Comparison of ENCODE assay signal across 8 cellular contexts in the genomic region with DNA sequence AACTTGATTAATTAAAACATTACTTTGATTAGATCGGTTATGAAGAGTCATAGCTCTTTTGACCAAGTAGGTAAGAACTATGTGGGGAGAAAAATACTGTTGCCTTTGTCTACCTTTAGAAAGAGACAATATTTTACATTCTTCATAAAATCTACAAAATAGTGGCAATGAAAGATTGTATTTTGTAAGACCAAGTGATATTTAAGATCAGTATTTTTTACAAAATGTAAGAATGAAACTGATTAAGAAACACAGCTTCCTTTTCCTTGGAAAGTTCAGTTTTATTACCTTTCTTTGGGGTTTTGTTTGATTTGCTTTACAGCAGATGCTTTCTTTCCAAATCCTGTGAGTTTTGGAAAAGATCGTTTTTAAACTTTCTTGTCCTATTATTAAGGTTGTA.
A peak's percentile ranks its signal among the peaks of the same experiment; 100 is the strongest.
DNase-seq lines count a peak whose midpoint lies in the region; ATAC-seq and TF ChIP-seq lines count a peak whose summit lies in the region.

No MANE protein-coding gene starts in this region.

- no peaks in the 10 kb centered on the region for H3K27me3 ChIP-seq in HAP-1 (ENCODE audit: low read depth)
- no peaks in the 10 kb centered on the region for H3K27me3 ChIP-seq in SU-DHL-6 (ENCODE audit: low read length)

- H3K9me2 ChIP-seq in SU-DHL-6 (replicated peaks; ENCODE audit: insufficient read depth, low read length): no peaks in the 10 kb centered on the region

- H3K36me3 ChIP-seq in HAP-1 (replicated peaks): peaks cover 10% of the 10 kb centered on the region; the same call in 1 of the 2 replicates
- 0 out of 2 replicates have a peak, but pooled peaks cover 3% of the 10 kb centered on the region for H3K36me3 ChIP-seq in SU-DHL-6 (ENCODE audit: low read length)

- TF ChIP-seq CTCF in SU-DHL-6 (IDR thresholded peaks at IDR 0.05; ENCODE audit: insufficient read depth, low read length, poor library complexity, severe bottlenecking): no peak

- H3K9me3 ChIP-seq in HAP-1 (peaks cover 5% of the 10 kb centered on the region; the same call in 1 of the 2 replicates), SU-DHL-6 (ENCODE audit: insufficient read depth, low read length) (no peaks in the 10 kb centered on the region)

- no peak for ATAC-seq in GM21717 (IDR thresholded peaks at IDR 0.05; ENCODE audit: unreplicated experiment)

- DNase-seq in HAP-1 (ENCODE audit: low spot score in 2 of 2) (no peak), fibroblast of peridontal ligament (ENCODE audit: extremely low read depth) (peak; percentile 7), skeletal muscle cell (ENCODE audit: low read depth) (no peak), cerebellar cortex (ENCODE audit: low spot score) (no peak), islet precursor cell (no peak), KG1 (lab: John Stamatoyannopoulos, UW) (no peak)

- no peak overlapping the region for H2AFZ ChIP-seq in SU-DHL-6 (ENCODE audit: low read depth, low read length, severe bottlenecking)

- peaks cover 18% of the 10 kb centered on the region; the same call in 1 of the 2 replicates for H3F3A ChIP-seq in SU-DHL-6 (ENCODE audit: insufficient read depth)

- peaks cover 34% of the 10 kb centered on the region for H3K4me1 ChIP-seq in HAP-1

- peak overlapping the region; percentile 84 for H3K27ac ChIP-seq in SU-DHL-6 (ENCODE audit: low read depth, low read length)

- H3K4me3 ChIP-seq in HAP-1 (peak overlapping the region; percentile 90), SU-DHL-6 (ENCODE audit: insufficient read depth, low read length, poor library complexity, severe bottlenecking) (peak overlapping the region; percentile 95), skeletal muscle cell (ENCODE audit: low read depth, low read length) (peak overlapping the region; percentile 75)

- peaks cover 5% of the 10 kb centered on the region for H4K20me1 ChIP-seq in SU-DHL-6 (ENCODE audit: low read depth, low read length)

- peak overlapping the region; percentile 90 for H3K4me2 ChIP-seq in SU-DHL-6 (ENCODE audit: low read depth, low read length, poor library complexity, severe bottlenecking)

- in situ Hi-C loops in HAP-1 (cut with MboI; ENCODE audit: low sequenced_read_pairs): loop anchor here (5.0 kb wide), 1 partner anchor 232 kb away; no protein-coding TSS in a partner anchor

- peak overlapping the region; percentile 84 for H3K9ac ChIP-seq in SU-DHL-6 (ENCODE audit: low read length)

- peaks cover 95% of the 10 kb centered on the region for H3K79me2 ChIP-seq in SU-DHL-6 (ENCODE audit: insufficient read depth, low read length)
